In the genomic region with DNA sequence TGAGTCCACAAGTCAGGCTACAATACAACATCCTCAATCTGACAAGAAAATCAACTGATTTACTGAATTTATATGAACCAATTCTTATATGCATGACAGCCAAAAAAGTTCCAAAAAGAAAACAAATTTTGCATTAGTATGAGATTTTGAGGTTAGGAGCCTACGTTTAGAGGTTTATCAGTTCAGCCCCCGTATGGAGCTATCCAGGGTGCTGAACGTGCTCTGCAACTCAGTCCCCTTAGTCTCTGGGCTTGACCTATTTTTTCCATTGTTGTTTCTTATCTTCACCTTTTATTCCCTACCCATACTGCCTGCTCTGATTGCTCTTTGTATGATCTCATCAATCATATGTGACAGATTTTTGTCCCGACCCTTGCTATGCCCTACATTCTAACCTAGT, we compare ENCODE assay signal across 9 cellular contexts.
DNase-seq lines count a peak whose midpoint lies in the region; ATAC-seq, FAIRE-seq and TF ChIP-seq lines count a peak whose summit lies in the region.
"Had no signal": no experiment of that assay in that cellular context is flagged by ENCODE, and none has a peak within 500 bp of the region (broad histone marks: within the 10 kb centered on the region; RNA-seq: fewer than 3 reads in every experiment).

No MANE protein-coding gene starts in this region.

- no peak for TF ChIP-seq CTCF in GM13977 (IDR thresholded peaks at IDR 0.05; ENCODE audit: extremely low read depth, insufficient read depth, missing control alignments)
- TF ChIP-seq CTCF in astrocyte (IDR thresholded peaks at IDR 0.05; ENCODE audit: insufficient read depth, low read depth, low read length): no peak

- H3K4me1 Mint-ChIP-seq in astrocyte (ENCODE audit: low read depth, unreplicated experiment): no peaks in the 10 kb centered on the region
- H3K4me1 Mint-ChIP-seq: activated B cell treated with CpG ODN at 0.5 μM for 24 hours had no signal

- H3K36me3 Mint-ChIP-seq in astrocyte (ENCODE audit: low read depth, unreplicated experiment): no peaks in the 10 kb centered on the region

- no peak overlapping the region for H3K4me2 ChIP-seq in astrocyte (ENCODE audit: low read length)

- no peaks in the 10 kb centered on the region for H3K36me3 ChIP-seq in astrocyte (ENCODE audit: insufficient read depth, low read length)

- no peak overlapping the region for H2AFZ ChIP-seq in astrocyte (ENCODE audit: low read depth, low read length)

- H3K27me3 ChIP-seq in astrocyte (ENCODE audit: insufficient read depth, low read length): no peaks in the 10 kb centered on the region

- no peak overlapping the region for H3K4me3 ChIP-seq in astrocyte (ENCODE audit: insufficient read depth, low read depth, low read length)

- H3K27ac Mint-ChIP-seq in astrocyte (ENCODE audit: unreplicated experiment): no peak overlapping the region
- H3K27ac Mint-ChIP-seq: activated B cell treated with CpG ODN at 0.5 μM for 24 hours had no signal

- no peak overlapping the region for H3K9ac ChIP-seq in astrocyte (ENCODE audit: low read length)

- in situ Hi-C loops in GM13977 (cut with MboI; ENCODE audit: low pct_unique_long_range_greater_than_20kb, low sequenced_read_pairs, unreplicated experiment): no loop called here

- DNase-seq in GM13977 (ENCODE audit: low spot score) (peak; percentile 9), Kasumi-1 (lab: John Stamatoyannopoulos, UW) (peak; percentile 43 to 54), astrocyte (ENCODE audit: low read depth) (peak; percentile 13), medulla oblongata (ENCODE audit: extremely low spot score) (peak; percentile 12), NCI-H2196 (lab: John Stamatoyannopoulos, UW; ENCODE audit: unreplicated experiment) (no peak), NCI-H2196 treated with DMSO at 0.1 percent for 48 hours (lab: John Stamatoyannopoulos, UW; ENCODE audit: unreplicated experiment) (no peak)
- DNase-seq: activated B cell treated with CpG ODN at 0.5 μM for 24 hours had no signal

- no peaks in the 10 kb centered on the region for H3K9me3 Mint-ChIP-seq in astrocyte (ENCODE audit: unreplicated experiment)
- H3K9me3 Mint-ChIP-seq: activated B cell treated with CpG ODN at 0.5 μM for 24 hours had no signal

- H3K4me1 ChIP-seq in astrocyte (ENCODE audit: insufficient read depth, low read length): no peaks in the 10 kb centered on the region

- H3K27me3 Mint-ChIP-seq in astrocyte (ENCODE audit: low read depth, unreplicated experiment): no peaks in the 10 kb centered on the region
- H3K27me3 Mint-ChIP-seq: activated B cell treated with CpG ODN at 0.5 μM for 24 hours had no signal

- H3K27ac ChIP-seq in astrocyte (ENCODE audit: low read depth, low read length): no peak overlapping the region

- no peaks in the 10 kb centered on the region for H3K79me2 ChIP-seq in astrocyte (ENCODE audit: insufficient read depth, low read length)

- FAIRE-seq in astrocyte (lab: Jason Lieb, UNC): no peak

- H3K4me3 Mint-ChIP-seq in astrocyte (ENCODE audit: unreplicated experiment): no peak overlapping the region
- H3K4me3 Mint-ChIP-seq: activated B cell treated with CpG ODN at 0.5 μM for 24 hours had no signal

- H4K20me1 ChIP-seq in astrocyte (ENCODE audit: insufficient read depth, low read length): no peaks in the 10 kb centered on the region

- no peaks in the 10 kb centered on the region for H3K9me3 ChIP-seq in astrocyte (ENCODE audit: insufficient read depth, low read depth, low read length)

- ATAC-seq in HG02588 (IDR thresholded peaks at IDR 0.05; ENCODE audit: unreplicated experiment) (no peak), HG03039 (IDR thresholded peaks at IDR 0.05; ENCODE audit: unreplicated experiment) (no peak)

Comparison
In these comparisons a context has a peak if more than half of its experiments do, and no peak if none do; other contexts are left out.
1. DNase-seq: peak in GM13977 (single experiment), Kasumi-1 (2 of 2), astrocyte (single experiment) and medulla oblongata (single experiment); none in NCI-H2196 (single experiment) and NCI-H2196 treated with DMSO at 0.1 percent for 48 hours (single experiment).